17 cellular contexts compared by ENCODE assay signal in genomic region chr11:114125959-114126358, GRCh38.
"Had no signal": no experiment of that assay in that cellular context is flagged by ENCODE, and none has a peak within 500 bp of the region (broad histone marks: within the 10 kb centered on the region; RNA-seq: fewer than 3 reads in every experiment).

No MANE protein-coding gene starts in this region.

- H3K27ac Mint-ChIP-seq: activated naive CD4-positive, alpha-beta T cell treated with anti-CD3 and anti-CD28 coated beads, Interleukin-2, amount 50 U/mL, for 72 hours; activated T-helper 17 cell treated with anti-CD3 and anti-CD28 coated beads, Interleukin-2, amount 50 U/mL, for 72 hours; memory B cell; WTC11 had no signal

- ATAC-seq: activated naive CD4-positive, alpha-beta T cell treated with anti-CD3 and anti-CD28 coated beads, Interleukin-2, amount 50 U/mL, for 72 hours; activated T-helper 17 cell treated with anti-CD3 and anti-CD28 coated beads, Interleukin-2, amount 50 U/mL, for 72 hours; WTC11 had no signal

- H3K36me3 ChIP-seq: breast epithelium had no signal

- H3K27ac ChIP-seq: breast epithelium had no signal

- H3K4me3 ChIP-seq: adrenal gland, breast epithelium, tibial artery had no signal

- H3K4me1 Mint-ChIP-seq: memory B cell, WTC11 had no signal

- H3K4me3 Mint-ChIP-seq: activated T-helper 17 cell treated with anti-CD3 and anti-CD28 coated beads, Interleukin-2, amount 50 U/mL, for 72 hours; memory B cell; WTC11 had no signal

- DNase-seq: activated T-cell treated with anti-CD3 and anti-CD28 coated beads, Interleukin-2, amount 50 U/mL, for 1 hour; adrenal gland; cerebellar nuclear complex; effector CD4-positive, alpha-beta T cell; foreskin fibroblast; kidney glomerular epithelial cell; occipital lobe; stimulated activated CD4-positive, alpha-beta T cell treated with anti-CD3 and anti-CD28 coated beads, Interleukin-4, amount 100 ng/mL, for 24 hours; stimulated activated naive CD4-positive, alpha-beta T cell treated with Interleukin-2 at 50 U/mL for 16 hours; substantia nigra; T-helper 1 cell had no signal

- H3K27me3 Mint-ChIP-seq: activated T-helper 17 cell treated with anti-CD3 and anti-CD28 coated beads, Interleukin-2, amount 50 U/mL, for 72 hours had no signal

- H3K36me3 Mint-ChIP-seq: activated naive CD4-positive, alpha-beta T cell treated with anti-CD3 and anti-CD28 coated beads, Interleukin-2, amount 50 U/mL, for 72 hours; memory B cell; WTC11 had no signal

- H3K9me3 Mint-ChIP-seq: activated naive CD4-positive, alpha-beta T cell treated with anti-CD3 and anti-CD28 coated beads, Interleukin-2, amount 50 U/mL, for 72 hours; activated T-helper 17 cell treated with anti-CD3 and anti-CD28 coated beads, Interleukin-2, amount 50 U/mL, for 72 hours; memory B cell had no signal

- H3K27me3 ChIP-seq: adrenal gland, breast epithelium, tibial artery had no signal
